34 cellular contexts compared by ENCODE assay signal in genomic region chr1:105964879-105965278, GRCh38.
"Had no signal": no experiment of that assay in that cellular context is flagged by ENCODE, and none has a peak within 500 bp of the region (broad histone marks: within the 10 kb centered on the region; RNA-seq: fewer than 3 reads in every experiment).

No MANE protein-coding gene starts in this region.

- H3K4me3 ChIP-seq: MG63 had no signal

- H3K36me3 ChIP-seq: MG63 had no signal

- H3K27ac ChIP-seq: KMS-11 had no signal

- H3K4me2 ChIP-seq: KMS-11 had no signal

- H3K9ac ChIP-seq: KMS-11 had no signal

- H3K9me3 ChIP-seq: MG63 had no signal

- H3K27me3 ChIP-seq: MG63 had no signal

- DNase-seq: Karpas-422, Kasumi-1, MG63, MM.1S, MV-4-11, NCI-H1048, NCI-H1092, NCI-H1092 treated with DMSO at 0.1 percent for 48 hours, NCI-H1105, NCI-H1105 treated with DMSO at 0.1 percent for 48 hours, NCI-H1417, NCI-H1417 treated with DMSO at 0.1 percent for 48 hours, NCI-H1436, NCI-H1436 treated with DMSO at 0.1 percent for 48 hours, NCI-H146, NCI-H1694, NCI-H1694 treated with DMSO at 0.1 percent for 48 hours, NCI-H187, NCI-H187 treated with DMSO at 0.1 percent for 48 hours, NCI-H1930, NCI-H2029, NCI-H2029 treated with DMSO at 0.1 percent for 48 hours, NCI-H2081, NCI-H2081 treated with DMSO at 0.1 percent for 48 hours, NCI-H2107, NCI-H2171, NCI-H2171 treated with DMSO at 0.1 percent for 48 hours, NCI-H2227 treated with DMSO at 0.1 percent for 48 hours, NCI-H226, NCI-H345, NCI-H446, NCI-H446 treated with DMSO at 0.1 percent for 48 hours, NCI-H510A had no signal
